Comparison of ENCODE assay signal across 26 cellular contexts in genomic region chr1:165833358-165833757, GRCh38. TPM values are rescaled to one million over a fixed set of nuclear protein-coding genes. Genes with fewer than 3 reads are reported as not detected.
DNase-seq lines count a peak whose midpoint lies in the region; ATAC-seq and TF ChIP-seq lines count a peak whose summit lies in the region.
"Had no signal": no experiment of that assay in that cellular context is flagged by ENCODE, and none has a peak within 500 bp of the region (broad histone marks: within the 10 kb centered on the region; RNA-seq: fewer than 3 reads in every experiment).

No MANE protein-coding gene starts in this region.

- H3K9ac ChIP-seq in SU-DHL-6 (ENCODE audit: low read length) (no peak overlapping the region), mesenchymal stem cell (ENCODE audit: low read length) (no peak overlapping the region), colonic mucosa (ENCODE audit: low read depth in 2 of 2, low read length in 2 of 2) (no peak overlapping the region)

- peak overlapping the region; percentile 42 for H2AK5ac ChIP-seq in mesenchymal stem cell (ENCODE audit: low read length, severe bottlenecking)

- no peak overlapping the region for H3K23ac ChIP-seq in mesenchymal stem cell (ENCODE audit: low read length in 2 of 2)

- H3K4me1 Mint-ChIP-seq in T-helper 2 cell treated with Interferon-gamma antibody and Interleukin-4, amounts not matched to agents 5 μg/mL and 100 μg/mL, for 36 hours (ENCODE audit: low read depth), result peaks cover 33% of the 10 kb centered on the region
- peaks cover 34% of the 10 kb centered on the region for H3K4me1 Mint-ChIP-seq in type B pancreatic cell (ENCODE audit: unreplicated experiment)

- H3K4me2 ChIP-seq in SU-DHL-6 (ENCODE audit: low read depth, low read length, poor library complexity, severe bottlenecking), result peak overlapping the region; percentile 16
- no peak overlapping the region for H3K4me2 ChIP-seq in mesenchymal stem cell (ENCODE audit: low read length, poor library complexity, severe bottlenecking)

- H2BK5ac ChIP-seq in mesenchymal stem cell (ENCODE audit: low read depth, low read length, poor library complexity, severe bottlenecking), result no peak overlapping the region

- no peak overlapping the region for H3K4ac ChIP-seq in mesenchymal stem cell (ENCODE audit: low read depth in 1 of 2, low read length in 2 of 2)

- no peak overlapping the region for H2BK12ac ChIP-seq in mesenchymal stem cell (ENCODE audit: low read length in 2 of 2)

- intact Hi-C loops in colonic mucosa (cut with DNase I), result loop anchor here (5.0 kb wide), 1 partner anchor 79 kb away; no protein-coding TSS in a partner anchor

- peak overlapping the region; percentile 6 for H3K27ac Mint-ChIP-seq in T-helper 2 cell treated with Interferon-gamma antibody and Interleukin-4, amounts not matched to agents 5 μg/mL and 100 μg/mL, for 36 hours
- H3K27ac Mint-ChIP-seq in type B pancreatic cell, result no peak overlapping the region
- H3K27ac Mint-ChIP-seq: activated naive CD4-positive, alpha-beta T cell treated with anti-CD3 and anti-CD28 coated beads for 36 hours had no signal

- no peak for DNase-seq in T-helper 2 cell treated with Interferon-gamma antibody and Interleukin-4, amounts not matched to agents 5 μg/mL and 100 μg/mL, for 36 hours (ENCODE audit: low spot score)
- no peak for DNase-seq in T-helper 2 cell
- no peak for DNase-seq in mesenchymal stem cell
- DNase-seq in type B pancreatic cell (ENCODE audit: extremely low spot score, unreplicated experiment), result no peak
- no peak for DNase-seq in colonic mucosa
- DNase-seq in DMS53 (lab: John Stamatoyannopoulos, UW), result no peak
- DNase-seq: 8988T; activated CD4-positive, alpha-beta T cell treated with anti-CD3 and anti-CD28 coated beads for 48 hours; activated naive CD4-positive, alpha-beta T cell treated with anti-CD3 and anti-CD28 coated beads for 36 hours; DMS79; esophagus squamous epithelium; hippocampal formation; left ventricle myocardium inferior; midbrain; natural killer cell; NCI-H1436; NCI-H510A treated with DMSO at 0.1 percent for 48 hours; NK-92 treated with Interleukin-12 subunit alpha and Interleukin-12 subunit beta, amount 100 ng/mL, for 24 hours; pancreas; right cardiac atrium; transverse colon had no signal

- H3K36me3 Mint-ChIP-seq in T-helper 2 cell treated with Interferon-gamma antibody and Interleukin-4, amounts not matched to agents 5 μg/mL and 100 μg/mL, for 36 hours (ENCODE audit: low read depth), result peaks cover 15% of the 10 kb centered on the region
- peaks cover 24% of the 10 kb centered on the region for H3K36me3 Mint-ChIP-seq in type B pancreatic cell
- H3K36me3 Mint-ChIP-seq: natural killer cell had no signal

- H3K4me1 ChIP-seq in mesenchymal stem cell (ENCODE audit: control insufficient read depth, insufficient read depth, low read depth, low read length) (peaks cover 11% of the 10 kb centered on the region), colonic mucosa (peaks cover 3% of the 10 kb centered on the region)

- peak overlapping the region in 1 of 2 experiments; percentile 44 for H3K14ac ChIP-seq in mesenchymal stem cell (ENCODE audit: low read length in 2 of 2)

- no peak overlapping the region for H3K18ac ChIP-seq in mesenchymal stem cell (ENCODE audit: low read depth in 1 of 2, low read length in 2 of 2)

- H3F3A ChIP-seq in SU-DHL-6 (ENCODE audit: insufficient read depth), result no peaks in the 10 kb centered on the region

- H4K20me1 ChIP-seq in SU-DHL-6 (ENCODE audit: low read depth, low read length), result peaks cover 7% of the 10 kb centered on the region; the same call in 1 of the 2 replicates

- peaks cover 99% of the 10 kb centered on the region for H3K79me2 ChIP-seq in SU-DHL-6 (ENCODE audit: insufficient read depth, low read length)

- no peak overlapping the region for H2BK120ac ChIP-seq in mesenchymal stem cell (ENCODE audit: low read depth, low read length)

- no peak overlapping the region for H3K4me3 Mint-ChIP-seq in T-helper 2 cell treated with Interferon-gamma antibody and Interleukin-4, amounts not matched to agents 5 μg/mL and 100 μg/mL, for 36 hours
- H3K4me3 Mint-ChIP-seq in type B pancreatic cell, result peak overlapping the region; percentile 42
- H3K4me3 Mint-ChIP-seq: activated naive CD4-positive, alpha-beta T cell treated with anti-CD3 and anti-CD28 coated beads for 36 hours; natural killer cell had no signal

- peak overlapping the region; percentile 52 for H4K91ac ChIP-seq in mesenchymal stem cell (ENCODE audit: low read length)

- H3K9me2 ChIP-seq in SU-DHL-6 (replicated peaks; ENCODE audit: insufficient read depth, low read length), result no peaks in the 10 kb centered on the region

- H3K9me3 ChIP-seq in SU-DHL-6 (ENCODE audit: insufficient read depth, low read length) (no peaks in the 10 kb centered on the region), mesenchymal stem cell (ENCODE audit: control insufficient read depth, low read length) (no peaks in the 10 kb centered on the region), colonic mucosa (no peaks in the 10 kb centered on the region)
- H3K9me3 ChIP-seq: esophagus squamous epithelium, left ventricle myocardium inferior, pancreas, transverse colon had no signal

- no peak for TF ChIP-seq CTCF in SU-DHL-6 (IDR thresholded peaks at IDR 0.05; ENCODE audit: insufficient read depth, low read length, poor library complexity, severe bottlenecking)
- no peak for TF ChIP-seq CTCF in type B pancreatic cell (conservative IDR thresholded peaks at IDR 0.05)
- no peak for TF ChIP-seq CTCF in colonic mucosa (IDR thresholded peaks at IDR 0.05)

- no peaks in the 10 kb centered on the region for H3K36me3 ChIP-seq in SU-DHL-6 (ENCODE audit: low read length)
- H3K36me3 ChIP-seq in mesenchymal stem cell (ENCODE audit: control insufficient read depth in 1 of 2, insufficient read depth in 2 of 2, low read depth in 1 of 2, low read length in 2 of 2), result peaks cover 0 to 6% of the 10 kb centered on the region in 2 experiments
- no peaks in the 10 kb centered on the region for H3K36me3 ChIP-seq in colonic mucosa
- H3K36me3 ChIP-seq: esophagus squamous epithelium, left ventricle myocardium inferior, pancreas, SJSA1, transverse colon had no signal

- H3K27me3 ChIP-seq in SU-DHL-6 (ENCODE audit: low read length) (no peaks in the 10 kb centered on the region), mesenchymal stem cell (ENCODE audit: control insufficient read depth in 1 of 2, insufficient read depth in 1 of 2, low read length in 2 of 2) (no peaks in the 10 kb centered on the region), colonic mucosa (no peaks in the 10 kb centered on the region)
- H3K27me3 ChIP-seq: esophagus squamous epithelium, pancreas, SJSA1, transverse colon had no signal

- H3K4me3 ChIP-seq in SU-DHL-6 (ENCODE audit: insufficient read depth, low read length, poor library complexity, severe bottlenecking) (no peak overlapping the region), mesenchymal stem cell (ENCODE audit: insufficient read depth in 1 of 2, low read depth in 1 of 2, low read length in 2 of 2) (no peak overlapping the region), colonic mucosa (no peak overlapping the region)
- H3K4me3 ChIP-seq: coronary artery, esophagus squamous epithelium, left ventricle myocardium inferior, pancreas, SJSA1, transverse colon had no signal

- no peaks in the 10 kb centered on the region for H3K9me3 Mint-ChIP-seq in T-helper 2 cell treated with Interferon-gamma antibody and Interleukin-4, amounts not matched to agents 5 μg/mL and 100 μg/mL, for 36 hours
- H3K9me3 Mint-ChIP-seq in type B pancreatic cell, result peaks cover 6% of the 10 kb centered on the region
- H3K9me3 Mint-ChIP-seq: activated naive CD4-positive, alpha-beta T cell treated with anti-CD3 and anti-CD28 coated beads for 36 hours; natural killer cell had no signal

- H3K27me3 Mint-ChIP-seq in T-helper 2 cell treated with Interferon-gamma antibody and Interleukin-4, amounts not matched to agents 5 μg/mL and 100 μg/mL, for 36 hours (ENCODE audit: low read depth), result no peaks in the 10 kb centered on the region
- H3K27me3 Mint-ChIP-seq in type B pancreatic cell, result no peaks in the 10 kb centered on the region

- H2AFZ ChIP-seq in SU-DHL-6 (ENCODE audit: low read depth, low read length, severe bottlenecking), result no peak overlapping the region
- H2AFZ ChIP-seq in mesenchymal stem cell (ENCODE audit: low read depth, low read length), result no peak overlapping the region

- WGBS in mesenchymal stem cell, result 94% methylated on average over 2 of the region's 2 CpGs

- no peak overlapping the region for H2BK15ac ChIP-seq in mesenchymal stem cell (ENCODE audit: low read depth, poor library complexity, severe bottlenecking)

- H3K79me1 ChIP-seq in mesenchymal stem cell (replicated peaks; ENCODE audit: low read length, poor library complexity, severe bottlenecking), result no peaks in the 10 kb centered on the region

- no peak for ATAC-seq in HG02840 (IDR thresholded peaks at IDR 0.05; ENCODE audit: low FRiP score, unreplicated experiment)
- ATAC-seq: natural killer cell, pancreas, right cardiac atrium had no signal

- H3K27ac ChIP-seq in SU-DHL-6 (ENCODE audit: low read depth, low read length) (0 out of 2 replicates have a peak overlapping the region, but pooled peaks have one; percentile 5), mesenchymal stem cell (ENCODE audit: low read length, poor library complexity, severe bottlenecking) (no peak overlapping the region), colonic mucosa (no peak overlapping the region)
- H3K27ac ChIP-seq: coronary artery, esophagus squamous epithelium, HL-60, left ventricle myocardium inferior, pancreas, SJSA1, transverse colon had no signal

- H4K8ac ChIP-seq in mesenchymal stem cell (ENCODE audit: low read length), result peak overlapping the region; percentile 43

RNA-seq across cellular contexts. Expression of gene UCK2, which starts 5.9 kb away (rescaled TPM):
- 43.9 TPM for polyA plus RNA-seq in mesenchymal stem cell (2013, experiment 1 of 2)
- polyA plus RNA-seq in mesenchymal stem cell (2013, experiment 2 of 2), result 45.6 TPM
- total RNA-seq in type B pancreatic cell (ENCODE audit: low replicate concordance) (34.9 and 59.3 TPM in 2 replicates), colonic mucosa (10 to 100 TPM; 39.6 to 69.0 TPM)
